1 cellular context compared by ENCODE assay signal in genomic region chr5:96708600-96708999, GRCh38.
TF ChIP-seq lines count a peak whose summit lies in the region.

No MANE protein-coding gene starts in this region.

TF ChIP-seq in A549, 52 proteins besides CTCF, POLR2A, EP300 and RAD21 (continued from another document):
- TF ChIP-seq, protein P1, sequence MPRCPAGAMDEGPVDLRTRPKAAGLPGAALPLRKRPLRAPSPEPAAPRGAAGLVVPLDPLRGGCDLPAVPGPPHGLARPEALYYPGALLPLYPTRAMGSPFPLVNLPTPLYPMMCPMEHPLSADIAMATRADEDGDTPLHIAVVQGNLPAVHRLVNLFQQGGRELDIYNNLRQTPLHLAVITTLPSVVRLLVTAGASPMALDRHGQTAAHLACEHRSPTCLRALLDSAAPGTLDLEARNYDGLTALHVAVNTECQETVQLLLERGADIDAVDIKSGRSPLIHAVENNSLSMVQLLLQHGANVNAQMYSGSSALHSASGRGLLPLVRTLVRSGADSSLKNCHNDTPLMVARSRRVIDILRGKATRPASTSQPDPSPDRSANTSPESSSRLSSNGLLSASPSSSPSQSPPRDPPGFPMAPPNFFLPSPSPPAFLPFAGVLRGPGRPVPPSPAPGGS (IDR thresholded peaks at IDR 0.05): no peak
- no peak for TF ChIP-seq HOXB5 (CRISPR knock-in tag; IDR thresholded peaks at IDR 0.05)
